ENCODE assay signal across 13 cellular contexts in the genomic region with DNA sequence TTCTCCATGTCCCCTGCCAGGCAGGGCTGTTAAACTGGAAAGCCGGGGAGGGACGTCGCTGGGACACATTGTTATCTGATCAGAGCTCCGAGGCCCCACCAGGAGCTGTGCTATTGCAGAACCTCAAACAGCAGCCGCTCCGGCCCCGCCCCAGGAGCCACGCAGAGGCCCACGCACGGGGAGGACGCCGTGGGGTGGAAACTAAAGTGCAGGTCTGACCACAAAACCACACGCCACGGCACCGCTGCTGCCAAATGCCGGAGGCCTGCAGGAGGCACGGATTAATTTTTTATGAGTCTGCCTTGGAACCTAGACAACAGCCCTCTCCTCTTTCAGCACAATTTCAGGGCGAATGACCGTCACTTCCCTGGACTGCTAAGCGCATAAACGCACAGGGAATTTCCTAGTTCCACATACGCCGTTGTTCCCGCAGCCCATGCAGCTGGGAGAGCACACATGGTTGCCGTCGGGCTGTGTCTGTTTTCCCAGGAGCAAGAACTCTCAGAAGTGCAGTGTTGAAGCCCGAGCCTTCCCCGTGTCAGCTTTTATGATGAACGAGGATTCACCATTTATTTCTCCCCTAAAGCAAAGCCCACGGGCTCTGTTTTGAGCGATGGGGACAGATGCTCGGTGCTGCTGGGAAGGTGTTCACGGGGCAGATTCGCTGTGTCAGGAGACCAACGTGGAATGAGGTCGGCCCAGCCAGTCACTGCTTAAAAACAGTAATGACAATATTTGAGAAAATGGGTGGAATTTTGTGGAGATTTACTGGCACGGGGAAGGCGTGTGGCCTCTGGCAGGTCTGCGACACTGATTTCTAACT. TPM values are rescaled to one million over a fixed set of nuclear protein-coding genes. Genes with fewer than 3 reads are reported as not detected.
DNase-seq lines count a peak whose midpoint lies in the region; ATAC-seq and TF ChIP-seq lines count a peak whose summit lies in the region.
"Had no signal": no experiment of that assay in that cellular context is flagged by ENCODE, and none has a peak within 500 bp of the region (broad histone marks: within the 10 kb centered on the region; RNA-seq: fewer than 3 reads in every experiment).

No MANE protein-coding gene starts in this region.

- no peaks in the 10 kb centered on the region for H3K27me3 ChIP-seq in psoas muscle (ENCODE audit: insufficient read depth in 3 of 3, low read length in 2 of 3)
- H3K27me3 ChIP-seq: adrenal gland, neutrophil had no signal

- ATAC-seq in psoas muscle (peak; percentile 80 to 85 (median 82)), GM21528 (IDR thresholded peaks at IDR 0.05; ENCODE audit: low FRiP score, unreplicated experiment) (no peak)

- TF ChIP-seq POLR2A in NB4 (IDR thresholded peaks at IDR 0.05; ENCODE audit: extremely low read depth, insufficient read length) (no peak), lower leg skin (IDR thresholded peaks at IDR 0.05) (no peak)

- peak overlapping the region; percentile 85 for H3K27ac ChIP-seq in psoas muscle
- H3K27ac ChIP-seq: adrenal gland, neutrophil had no signal

- intact Hi-C loops in psoas muscle (cut with DNase I) = loop anchor here (2.0 kb wide), 2 partner anchors 35 to 37 kb away; no protein-coding TSS in a partner anchor
- intact Hi-C loops in lower leg skin (cut with DNase I; ENCODE audit: low total_unique reads) = no loop called here

- H3K36me3 Mint-ChIP-seq in activated naive CD4-positive, alpha-beta T cell treated with anti-CD3 and anti-CD28 coated beads, Interleukin-2, amount 50 U/mL, for 24 hours = peaks cover 3% of the 10 kb centered on the region

- no peaks in the 10 kb centered on the region for H3K9me3 ChIP-seq in psoas muscle
- H3K9me3 ChIP-seq: adrenal gland, neutrophil had no signal

- peaks cover 26% of the 10 kb centered on the region for H3K4me1 Mint-ChIP-seq in activated naive CD4-positive, alpha-beta T cell treated with anti-CD3 and anti-CD28 coated beads, Interleukin-2, amount 50 U/mL, for 24 hours

- peaks cover 0 to 4% of the 10 kb centered on the region in 2 donors for H3K36me3 ChIP-seq in psoas muscle (ENCODE audit: insufficient read depth in 1 of 2, low read depth in 1 of 2)
- H3K36me3 ChIP-seq: adrenal gland, neutrophil had no signal

- H3K27me3 Mint-ChIP-seq in activated naive CD4-positive, alpha-beta T cell treated with anti-CD3 and anti-CD28 coated beads, Interleukin-2, amount 50 U/mL, for 24 hours = no peaks in the 10 kb centered on the region

- DNase-seq in AG09319 (ENCODE audit: extremely low read depth, low read depth) = peak; percentile 20
- peak; percentile 46 for DNase-seq in NB4 (ENCODE audit: low read depth)
- DNase-seq in psoas muscle = peak; percentile 75 to 92
- DNase-seq in NCI-H1105 (lab: John Stamatoyannopoulos, UW) = no peak
- DNase-seq in lower leg skin (ENCODE audit: low spot score in 2 of 2) = no peak
- DNase-seq in iPS-NIHi7 (ENCODE audit: extremely low spot score) = no peak
- DNase-seq: adrenal gland, C1 segment of cervical spinal cord, NCI-H1105 treated with DMSO at 0.1 percent for 48 hours, SHP77 had no signal

- H3K9me3 Mint-ChIP-seq in activated naive CD4-positive, alpha-beta T cell treated with anti-CD3 and anti-CD28 coated beads, Interleukin-2, amount 50 U/mL, for 24 hours = no peaks in the 10 kb centered on the region

- peaks cover 33% of the 10 kb centered on the region for H3K4me1 ChIP-seq in psoas muscle
- H3K4me1 ChIP-seq: adrenal gland had no signal

- H3K4me3 Mint-ChIP-seq in activated naive CD4-positive, alpha-beta T cell treated with anti-CD3 and anti-CD28 coated beads, Interleukin-2, amount 50 U/mL, for 24 hours = peak overlapping the region; percentile 7

- whole genome bisulfite sequencing in psoas muscle, 3 donors = 25 to 43% (median 26%) methylated on average over 39 of the region's 39 CpGs
- WGBS in lower leg skin, 2 donors = 74 to 82% methylated on average over 29 to 39 of the region's 39 CpGs

- H3K4me3 ChIP-seq in NB4 (ENCODE audit: low read depth, low read length) (no peak overlapping the region), psoas muscle (peak overlapping the region; percentile 32), lower leg skin (ENCODE audit: low read depth, poor library complexity, severe bottlenecking) (no peak overlapping the region)
- H3K4me3 ChIP-seq: adrenal gland had no signal

- no peak for TF ChIP-seq CTCF in AG09319 (IDR thresholded peaks at IDR 0.05; ENCODE audit: low read depth, low read length)
- no peak for TF ChIP-seq CTCF in NB4 (IDR thresholded peaks at IDR 0.05; ENCODE audit: low read depth, low read length)
- no peak for TF ChIP-seq CTCF in psoas muscle (IDR thresholded peaks at IDR 0.05)
- TF ChIP-seq CTCF in lower leg skin (IDR thresholded peaks at IDR 0.05) = no peak

- no peak overlapping the region for H3K27ac Mint-ChIP-seq in activated naive CD4-positive, alpha-beta T cell treated with anti-CD3 and anti-CD28 coated beads, Interleukin-2, amount 50 U/mL, for 24 hours

RNA-seq across cellular contexts. Expression of a gene that starts 43.7 kb away (rescaled TPM):
- 10 to 100 TPM; 21.0 to 28.7 (median 24.2) TPM for total RNA-seq in psoas muscle
- 10 to 100 TPM in 2 of 3 donors, 1 to 10 TPM in 1; 3.0 to 20.8 (median 15.4) TPM for polyA plus RNA-seq in psoas muscle
- 10 to 100 TPM; 14.0 to 22.4 (median 15.0) TPM for total RNA-seq in lower leg skin

Comparison
In these comparisons a context has a peak if more than half of its experiments do, and no peak if none do; other contexts are left out.
1. DNase-seq: peak in AG09319 (single experiment), NB4 (single experiment) and psoas muscle (2 of 2); none in NCI-H1105 (single experiment), lower leg skin (0 of 2) and iPS-NIHi7 (single experiment).